8 cellular contexts compared by ENCODE assay signal in genomic region chr2:172587231-172587630, GRCh38. TPM values are rescaled to one million over a fixed set of nuclear protein-coding genes. Genes with fewer than 3 reads are reported as not detected.
A peak's percentile ranks its signal among the peaks of the same experiment; 100 is the strongest.
DNase-seq lines count a peak whose midpoint lies in the region; ATAC-seq and TF ChIP-seq lines count a peak whose summit lies in the region.
"Not testable (repeated sequence)": the region's sequence is repeated elsewhere in the genome, so short reads cannot be mapped to it uniquely, and the experiment has no call there.

No MANE protein-coding gene starts in this region.

- not testable (repeated sequence) for H3K9me3 Mint-ChIP-seq in CD4-positive, alpha-beta T cell; activated naive CD4-positive, alpha-beta T cell treated with anti-CD3 and anti-CD28 coated beads, Interleukin-2, amount 50 U/mL, for 72 hours; endothelial cell (ENCODE audit: unreplicated experiment); natural killer cell; stimulated activated naive CD8-positive, alpha-beta T cell treated with anti-CD3 and anti-CD28 coated beads, Interleukin-15, amount 100 ng/mL, for 72 hours

- ATAC-seq in CD4-positive, alpha-beta T cell (ENCODE audit: poor library complexity); natural killer cell: not testable (repeated sequence)
- ATAC-seq in activated naive CD4-positive, alpha-beta T cell treated with anti-CD3 and anti-CD28 coated beads, Interleukin-2, amount 50 U/mL, for 72 hours, result peak; percentile 18 to 44
- ATAC-seq in stimulated activated naive CD8-positive, alpha-beta T cell treated with anti-CD3 and anti-CD28 coated beads, Interleukin-15, amount 100 ng/mL, for 72 hours, result peak; percentile 61

- H3K9me3 ChIP-seq in CD4-positive, alpha-beta T cell (ENCODE audit: control insufficient read depth, low read length), result not testable (repeated sequence)

- not testable (repeated sequence) for TF ChIP-seq CTCF in CD4-positive, alpha-beta T cell (IDR thresholded peaks at IDR 0.05); endothelial cell (IDR thresholded peaks at IDR 0.05; ENCODE audit: unreplicated experiment); natural killer cell (IDR thresholded peaks at IDR 0.05)

- intact Hi-C loops in CD4-positive, alpha-beta T cell (cut with DNase I, micrococcal nuclease); natural killer cell (cut with micrococcal nuclease): not testable (repeated sequence)

- H3K4me3 Mint-ChIP-seq in CD4-positive, alpha-beta T cell, result not testable (repeated sequence)
- peak overlapping the region; percentile 18 for H3K4me3 Mint-ChIP-seq in endothelial cell (ENCODE audit: unreplicated experiment)
- H3K4me3 Mint-ChIP-seq in natural killer cell, result peak overlapping the region; percentile 21
- peak overlapping the region in 1 of 2 donors; percentile 45 for H3K4me3 Mint-ChIP-seq in stimulated activated naive CD8-positive, alpha-beta T cell treated with anti-CD3 and anti-CD28 coated beads, Interleukin-15, amount 100 ng/mL, for 72 hours

- CTCF ChIA-PET in CD4-positive, alpha-beta T cell (lab: Charles Lee), result not testable (repeated sequence)

- H3K27me3 ChIP-seq in CD4-positive, alpha-beta T cell (ENCODE audit: control insufficient read depth, insufficient read depth, low read length), result not testable (repeated sequence)

- not testable (repeated sequence) for H3K27ac ChIP-seq in CD4-positive, alpha-beta T cell (ENCODE audit: low read depth, low read length)

- peak overlapping the region; percentile 42 for H3K27ac Mint-ChIP-seq in CD4-positive, alpha-beta T cell
- peak overlapping the region in 1 of 2 donors; percentile 36 for H3K27ac Mint-ChIP-seq in activated naive CD4-positive, alpha-beta T cell treated with anti-CD3 and anti-CD28 coated beads, Interleukin-2, amount 50 U/mL, for 72 hours
- H3K27ac Mint-ChIP-seq in endothelial cell (ENCODE audit: unreplicated experiment); natural killer cell: not testable (repeated sequence)
- H3K27ac Mint-ChIP-seq in stimulated activated naive CD8-positive, alpha-beta T cell treated with anti-CD3 and anti-CD28 coated beads, Interleukin-15, amount 100 ng/mL, for 72 hours, result peak overlapping the region in 1 of 2 donors; percentile 71

- not testable (repeated sequence) for H3K27me3 Mint-ChIP-seq in CD4-positive, alpha-beta T cell; endothelial cell (ENCODE audit: unreplicated experiment); natural killer cell (ENCODE audit: low read depth in 2 of 2); stimulated activated naive CD8-positive, alpha-beta T cell treated with anti-CD3 and anti-CD28 coated beads, Interleukin-15, amount 100 ng/mL, for 72 hours

- DNase-seq in CD4-positive, alpha-beta T cell; activated naive CD4-positive, alpha-beta T cell treated with anti-CD3 and anti-CD28 coated beads, Interleukin-2, amount 50 U/mL, for 72 hours (ENCODE audit: low spot score in 2 of 2); endothelial cell (ENCODE audit: low spot score); natural killer cell: not testable (repeated sequence)
- peak; percentile 19 for DNase-seq in activated CD4-positive, alpha-beta T cell treated with anti-CD3 and anti-CD28 coated beads for 48 hours
- DNase-seq in activated T-cell treated with anti-CD3 and anti-CD28 coated beads for 48 hours (ENCODE audit: low read depth), result peak; percentile 12
- DNase-seq in stimulated activated CD8-positive, alpha-beta memory T cell treated with anti-CD3 and anti-CD28 coated beads, Interleukin-15, amount 100 ng/mL, for 48 hours (ENCODE audit: low read depth in 2 of 2), result peak; percentile 4 to 21
- DNase-seq in stimulated activated naive CD8-positive, alpha-beta T cell treated with anti-CD3 and anti-CD28 coated beads, Interleukin-15, amount 100 ng/mL, for 72 hours, result peak; percentile 19 to 57

- peaks cover 95% of the 10 kb centered on the region for H3K36me3 Mint-ChIP-seq in CD4-positive, alpha-beta T cell (ENCODE audit: low read depth)
- peaks cover 49 to 60% of the 10 kb centered on the region in 2 donors for H3K36me3 Mint-ChIP-seq in activated naive CD4-positive, alpha-beta T cell treated with anti-CD3 and anti-CD28 coated beads, Interleukin-2, amount 50 U/mL, for 72 hours
- H3K36me3 Mint-ChIP-seq in endothelial cell (ENCODE audit: low read depth, unreplicated experiment) (peaks cover 66% of the 10 kb centered on the region), natural killer cell (peaks cover 32% of the 10 kb centered on the region)

- H3K4me1 Mint-ChIP-seq in CD4-positive, alpha-beta T cell (ENCODE audit: low read depth), result peaks cover 53% of the 10 kb centered on the region
- H3K4me1 Mint-ChIP-seq in endothelial cell (ENCODE audit: unreplicated experiment), result not testable (repeated sequence)
- peaks cover 38 to 42% of the 10 kb centered on the region in 2 donors for H3K4me1 Mint-ChIP-seq in natural killer cell
- H3K4me1 Mint-ChIP-seq in stimulated activated naive CD8-positive, alpha-beta T cell treated with anti-CD3 and anti-CD28 coated beads, Interleukin-15, amount 100 ng/mL, for 72 hours, result peaks cover 56% of the 10 kb centered on the region

- POLR2A ChIA-PET in CD4-positive, alpha-beta T cell (lab: Charles Lee), result interaction anchor here (1.8 kb wide), 1 partner anchor 31 kb away, joined by 7 read pairs; the partner anchor contains the start of gene PDK1

RNA-seq across cellular contexts. Expression of gene PDK1, which starts 31.3 kb away (rescaled TPM):
- total RNA-seq in CD4-positive, alpha-beta T cell, result 10 to 100 TPM; 30.0 to 31.1 TPM
- 10 to 100 TPM; 20.2 to 77.2 TPM for total RNA-seq in activated naive CD4-positive, alpha-beta T cell treated with anti-CD3 and anti-CD28 coated beads, Interleukin-2, amount 50 U/mL, for 72 hours
- total RNA-seq in endothelial cell (ENCODE audit: unreplicated experiment), result 16.4 TPM
- total RNA-seq in natural killer cell, result 10 to 100 TPM; 17.3 to 29.1 (median 22.6) TPM
